1 cellular context compared by ENCODE assay signal in genomic region chr14:103090481-103091020, GRCh38.
TF ChIP-seq lines count a peak whose summit lies in the region.

No MANE protein-coding gene starts in this region.

TF ChIP-seq in GM23338, 12 proteins besides CTCF, POLR2A, EP300 and RAD21:
- TF ChIP-seq ETS1 (IDR thresholded peaks at IDR 0.05): no peak
- no peak for TF ChIP-seq ZNF331 (CRISPR knock-in tag; IDR thresholded peaks at IDR 0.05; ENCODE audit: low read depth)
- no peak for TF ChIP-seq ZNF114 (CRISPR knock-in tag; IDR thresholded peaks at IDR 0.05)
